In genomic region chr9:97468658-97469448, GRCh38 we compare ENCODE assay signal across 8 cellular contexts. TPM values are rescaled to one million over a fixed set of nuclear protein-coding genes. Genes with fewer than 3 reads are reported as not detected.
DNase-seq lines count a peak whose midpoint lies in the region; ATAC-seq and TF ChIP-seq lines count a peak whose summit lies in the region.

No MANE protein-coding gene starts in this region.

- no peak overlapping the region for H3K27ac ChIP-seq in colonic mucosa
- H3K27ac ChIP-seq in left lung, result no peak overlapping the region

- ATAC-seq in GM18502 (IDR thresholded peaks at IDR 0.05; ENCODE audit: poor library complexity, unreplicated experiment), result peak; percentile 81
- ATAC-seq in HG02870 (IDR thresholded peaks at IDR 0.05; ENCODE audit: unreplicated experiment), result peak; percentile 81
- ATAC-seq in left lung, result peak; percentile 99

- no peak overlapping the region for H3K9ac ChIP-seq in colonic mucosa (ENCODE audit: low read depth in 2 of 2, low read length in 2 of 2)

- intact Hi-C loops in colonic mucosa (cut with DNase I), result loop anchor here (5.0 kb wide), 2 partner anchors 128 to 148 kb away; no protein-coding TSS in a partner anchor
- intact Hi-C loops in left lung (cut with DNase I), result loop anchor here in 1 of 2 donors (5.0 kb wide), 1 partner anchor 128 kb away; no protein-coding TSS in a partner anchor

- H3K27me3 ChIP-seq in colonic mucosa, result no peaks in the 10 kb centered on the region
- H3K27me3 ChIP-seq in left lung, result no peaks in the 10 kb centered on the region

- H3K36me3 ChIP-seq in colonic mucosa (peaks cover 4% of the 10 kb centered on the region), left lung (peaks cover 0 to 50% of the 10 kb centered on the region in 2 donors)

- H3K9me3 ChIP-seq in colonic mucosa (no peaks in the 10 kb centered on the region), left lung (no peaks in the 10 kb centered on the region)

- H3K4me3 ChIP-seq in AG09309 (ENCODE audit: control insufficient read depth, low read depth, low read length), result no peak overlapping the region
- no peak overlapping the region for H3K4me3 ChIP-seq in colonic mucosa
- no peak overlapping the region for H3K4me3 ChIP-seq in left lung

- DNase-seq in AG09309 (ENCODE audit: low read depth) (no peak), NCI-H128 (lab: John Stamatoyannopoulos, UW; ENCODE audit: unreplicated experiment) (peak; percentile 47), UCSD-AML1 (lab: John Stamatoyannopoulos, UW; ENCODE audit: unreplicated experiment) (peak; percentile 63), colonic mucosa (peak; percentile 66), left lung (peak in 1 of 2 donors; percentile 38)
- peak; percentile 2 to 16 (median 6) for DNase-seq in stimulated activated CD4-positive, alpha-beta T cell treated with anti-CD3 and anti-CD28 coated beads, TNF-alpha, amount 100 ng/mL, for 48 hours (ENCODE audit: low read depth in 3 of 3)

- TF ChIP-seq CTCF in AG09309 (IDR thresholded peaks at IDR 0.05; ENCODE audit: control insufficient read depth, insufficient read depth, low read depth, low read length, missing control alignments) (peak; percentile 84), colonic mucosa (IDR thresholded peaks at IDR 0.05) (peak; percentile 61), left lung (IDR thresholded peaks at IDR 0.05) (peak; percentile 48 to 61)

- no peaks in the 10 kb centered on the region for H3K4me1 ChIP-seq in colonic mucosa
- H3K4me1 ChIP-seq in left lung, result no peaks in the 10 kb centered on the region

RNA-seq across cellular contexts. Expression of gene TMOD1, which starts 32.6 kb away (rescaled TPM):
- total RNA-seq in colonic mucosa (1 to 10 TPM; 1.0 to 4.9 TPM), left lung (1 to 10 TPM; 2.5 to 6.0 TPM)

RNA-seq across cellular contexts. Expression of gene TDRD7, which starts 57.0 kb away (rescaled TPM):
- total RNA-seq in colonic mucosa (10 to 100 TPM; 28.8 to 35.3 TPM), left lung (10 to 100 TPM; 14.0 to 17.5 TPM)
